ENCODE assay signal across 8 cellular contexts in the genomic region with DNA sequence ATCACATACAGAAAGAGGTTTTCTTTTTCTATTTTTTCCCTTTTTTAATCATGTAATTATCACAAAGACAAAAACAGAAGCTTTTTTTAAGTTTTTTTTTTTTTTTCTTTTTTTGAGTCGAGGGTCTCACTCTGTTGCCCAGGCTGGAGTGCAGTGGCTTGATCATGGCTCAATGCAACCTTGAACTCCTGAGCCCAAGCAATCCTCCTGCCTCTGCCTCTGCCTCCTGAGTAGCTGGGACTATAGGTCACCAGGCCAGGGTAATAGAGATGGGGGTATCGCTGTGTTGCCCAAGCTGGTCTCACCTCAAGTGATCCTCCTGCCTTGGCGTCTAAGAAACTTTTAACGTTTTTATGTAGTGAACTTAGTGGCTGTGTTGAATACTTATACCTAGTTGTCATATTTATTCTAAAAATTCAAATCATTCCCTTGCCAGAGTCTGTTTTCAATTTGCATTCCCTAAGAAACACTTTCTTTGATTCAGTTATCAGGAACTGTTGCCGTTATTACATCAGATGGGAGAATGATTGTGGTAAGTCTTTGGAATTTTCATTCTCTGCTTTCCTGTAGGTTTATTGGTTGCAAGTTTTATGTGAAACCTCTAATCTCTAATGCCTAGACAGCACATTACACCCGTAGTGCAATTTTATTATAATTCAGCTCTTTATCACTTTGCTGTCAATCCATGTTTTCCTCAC. TPM values are rescaled to one million over a fixed set of nuclear protein-coding genes. Genes with fewer than 3 reads are reported as not detected.
A peak's percentile ranks its signal among the peaks of the same experiment; 100 is the strongest.
DNase-seq lines count a peak whose midpoint lies in the region; ATAC-seq and TF ChIP-seq lines count a peak whose summit lies in the region.

No MANE protein-coding gene starts in this region.

- H2AFZ ChIP-seq in neural progenitor cell (replicated peaks), result no peak overlapping the region

- H3K9me3 ChIP-seq in MG63 (no peaks in the 10 kb centered on the region), neural progenitor cell (ENCODE audit: low read depth) (no peaks in the 10 kb centered on the region)

- H3F3A ChIP-seq in neural progenitor cell (ENCODE audit: low read depth), result no peaks in the 10 kb centered on the region

- peaks cover 63% of the 10 kb centered on the region for H3K79me2 ChIP-seq in neural progenitor cell (ENCODE audit: low read depth)

- H3K9me3 Mint-ChIP-seq in neural progenitor cell, result no peaks in the 10 kb centered on the region

- peak overlapping the region; percentile 96 for H3K4me3 Mint-ChIP-seq in neural progenitor cell

- peak overlapping the region; percentile 89 for H3K4me2 ChIP-seq in neural progenitor cell

- peaks cover 26% of the 10 kb centered on the region for H3K4me1 ChIP-seq in neural progenitor cell

- peak overlapping the region; percentile 92 for H3K9ac ChIP-seq in neural progenitor cell

- H3K36me3 Mint-ChIP-seq in neural progenitor cell, result peaks cover 10% of the 10 kb centered on the region

- H3K27me3 Mint-ChIP-seq in neural progenitor cell (ENCODE audit: insufficient read depth, low read depth), result no peaks in the 10 kb centered on the region

- peaks cover 33% of the 10 kb centered on the region for H3K4me1 Mint-ChIP-seq in neural progenitor cell

- H3K36me3 ChIP-seq in MG63 (peaks cover 41% of the 10 kb centered on the region), neural progenitor cell (peaks cover 35% of the 10 kb centered on the region)

- TF ChIP-seq CTCF in coronary artery (IDR thresholded peaks at IDR 0.05), result no peak
- TF ChIP-seq CTCF in neural progenitor cell (IDR thresholded peaks at IDR 0.05), result no peak

- ATAC-seq in GM19395 (IDR thresholded peaks at IDR 0.05; ENCODE audit: unreplicated experiment) (no peak), left colon (no peak)

- H3K27ac Mint-ChIP-seq in neural progenitor cell, result no peak overlapping the region

- H3K4me3 ChIP-seq in MG63, result peak overlapping the region; percentile 90
- H3K4me3 ChIP-seq in coronary artery, result peak overlapping the region; percentile 94
- peak overlapping the region; percentile 95 for H3K4me3 ChIP-seq in neural progenitor cell

- no peak overlapping the region for H3K27ac ChIP-seq in coronary artery
- no peak overlapping the region for H3K27ac ChIP-seq in neural progenitor cell

- H4K20me1 ChIP-seq in neural progenitor cell (ENCODE audit: low read depth), result peaks cover 24% of the 10 kb centered on the region

- intact Hi-C loops in left colon (cut with DNase I, micrococcal nuclease), result no loop called here

- DNase-seq in Caki2 (ENCODE audit: low read depth) (peak; percentile 22), MG63 (no peak), coronary artery (ENCODE audit: low spot score) (no peak), neural progenitor cell (ENCODE audit: low spot score) (no peak), germinal center (ENCODE audit: low spot score) (no peak), left colon (no peak), kidney tubule cell (ENCODE audit: low spot score) (no peak)

- no peaks in the 10 kb centered on the region for H3K27me3 ChIP-seq in MG63
- no peaks in the 10 kb centered on the region for H3K27me3 ChIP-seq in neural progenitor cell

- in situ Hi-C loops in Caki2 (cut with HindIII; ENCODE audit: low pct_unique_long_range_greater_than_20kb, low sequenced_read_pairs), result no loop called here

RNA-seq across cellular contexts. Expression of gene LSM8, which starts 1.3 kb away (rescaled TPM):
- 38.0 and 321 TPM in 2 replicates for total RNA-seq in Caki2 (2014; rRNA removed; shearing (Covaris generic); ENCODE audit: low replicate concordance)
- total RNA-seq in MG63 (2014; rRNA removed; shearing (Covaris generic); ENCODE audit: low replicate concordance), result 28.0 and 38.8 TPM in 2 replicates
- total RNA-seq in neural progenitor cell (ENCODE audit: low replicate concordance) (75.8 and 84.7 TPM in 2 replicates), left colon (10 to 100 TPM; 22.0 to 26.9 TPM)

RNA-seq across cellular contexts. Expression of gene ANKRD7, which starts 39.2 kb away (rescaled TPM):
- total RNA-seq in Caki2 (2014; rRNA removed; shearing (Covaris generic); ENCODE audit: low replicate concordance), result 1.9 and 4.0 TPM in 2 replicates
- not detected in 2 replicates for total RNA-seq in MG63 (2014; rRNA removed; shearing (Covaris generic); ENCODE audit: low replicate concordance)
- total RNA-seq in neural progenitor cell (ENCODE audit: low replicate concordance), result not detected in 2 replicates
- total RNA-seq in left colon, result not detected
